10 cellular contexts compared by ENCODE assay signal in the genomic region with DNA sequence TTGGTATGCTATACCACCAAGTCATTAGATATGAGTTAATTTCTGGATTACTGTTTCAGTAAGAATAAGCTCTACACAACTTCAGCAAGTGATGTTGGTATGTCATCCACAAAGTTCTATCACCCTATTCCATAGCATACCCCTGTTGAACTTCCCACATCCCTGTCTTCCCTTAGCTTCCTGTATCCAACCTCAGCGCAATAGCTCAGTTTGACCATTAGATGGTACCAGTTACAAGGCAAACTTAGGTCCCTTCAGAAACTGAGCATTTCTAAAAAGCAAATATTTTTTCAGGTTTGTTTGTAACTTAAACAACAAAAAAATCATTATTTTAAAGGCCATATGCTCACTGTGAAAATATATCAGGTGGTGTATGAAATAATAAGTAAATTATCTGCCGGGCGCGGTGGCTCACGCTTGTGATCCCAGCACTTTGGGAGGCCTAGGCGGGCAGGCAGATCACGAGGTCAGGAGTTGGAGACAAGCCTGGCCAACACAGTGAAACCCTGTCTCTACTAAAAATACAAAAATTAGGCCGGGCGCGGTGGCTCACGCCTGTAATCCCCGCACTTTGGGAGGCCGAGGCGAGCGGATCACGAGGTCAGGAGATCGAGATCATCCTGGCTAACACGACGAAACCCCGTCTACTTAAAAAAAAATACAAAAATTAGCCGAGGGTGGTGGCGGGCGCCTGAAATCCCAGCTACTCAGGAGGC. TPM values are rescaled to one million over a fixed set of nuclear protein-coding genes. Genes with fewer than 3 reads are reported as not detected.
DNase-seq lines count a peak whose midpoint lies in the region; ATAC-seq and TF ChIP-seq lines count a peak whose summit lies in the region.
"Had no signal": no experiment of that assay in that cellular context is flagged by ENCODE, and none has a peak within 500 bp of the region (broad histone marks: within the 10 kb centered on the region; RNA-seq: fewer than 3 reads in every experiment).

No MANE protein-coding gene starts in this region.

- no peak overlapping the region for H3K4me3 ChIP-seq in ascending aorta
- no peak overlapping the region for H3K4me3 ChIP-seq in mesenchymal stem cell (ENCODE audit: insufficient read depth in 1 of 2, low read depth in 1 of 2, low read length in 2 of 2)
- no peak overlapping the region for H3K4me3 ChIP-seq in effector memory CD4-positive, alpha-beta T cell (ENCODE audit: insufficient read depth, low read depth, low read length, poor library complexity, severe bottlenecking)

- H3K27ac Mint-ChIP-seq in activated T-cell treated with anti-CD3 and anti-CD28 coated beads, Interleukin-2, amount 50 U/mL, for 24 hours: no peak overlapping the region

- H2BK5ac ChIP-seq in mesenchymal stem cell (ENCODE audit: low read depth, low read length, poor library complexity, severe bottlenecking): no peak overlapping the region

- H3K4me3 Mint-ChIP-seq in activated T-cell treated with anti-CD3 and anti-CD28 coated beads, Interleukin-2, amount 50 U/mL, for 24 hours: no peak overlapping the region

- intact Hi-C loops in ascending aorta (cut with DNase I) (loop anchor here (2.0 kb wide), 2 partner anchors 49 to 105 kb away; no protein-coding TSS in a partner anchor), Right ventricle myocardium superior (cut with DNase I) (no loop called here)

- TF ChIP-seq CTCF in ascending aorta (IDR thresholded peaks at IDR 0.05): peak; percentile 6 to 61 (median 51)

- H3K14ac ChIP-seq in mesenchymal stem cell (ENCODE audit: low read length in 2 of 2): no peak overlapping the region

- H3K23ac ChIP-seq in mesenchymal stem cell (ENCODE audit: low read length in 2 of 2): no peak overlapping the region

- WGBS in mesenchymal stem cell: 93% methylated on average over 23 of the region's 23 CpGs

- DNase-seq in G401 (ENCODE audit: low spot score) (peak; percentile 47), M059J (ENCODE audit: low read depth) (peak; percentile 57), ascending aorta (ENCODE audit: low spot score in 2 of 2) (no peak), mesenchymal stem cell (peak; percentile 49), Right ventricle myocardium superior (no peak)
- no peak for DNase-seq in activated T-cell treated with anti-CD3 and anti-CD28 coated beads, Interleukin-2, amount 50 U/mL, for 24 hours
- DNase-seq in effector memory CD4-positive, alpha-beta T cell: no peak

- no peaks in the 10 kb centered on the region for H3K27me3 ChIP-seq in ascending aorta
- peaks cover 0 to 3% of the 10 kb centered on the region in 2 experiments for H3K27me3 ChIP-seq in mesenchymal stem cell (ENCODE audit: control insufficient read depth in 1 of 2, insufficient read depth in 1 of 2, low read length in 2 of 2)
- no peaks in the 10 kb centered on the region for H3K27me3 ChIP-seq in effector memory CD4-positive, alpha-beta T cell (replicated peaks; ENCODE audit: control insufficient read depth, insufficient read depth, low read length, poor library complexity, severe bottlenecking)

- no peak overlapping the region for H3K4ac ChIP-seq in mesenchymal stem cell (ENCODE audit: low read depth in 1 of 2, low read length in 2 of 2)

- H3K36me3 Mint-ChIP-seq in activated T-cell treated with anti-CD3 and anti-CD28 coated beads, Interleukin-2, amount 50 U/mL, for 24 hours (ENCODE audit: low read depth): peaks cover 2% of the 10 kb centered on the region

- H3K4me2 ChIP-seq in mesenchymal stem cell (ENCODE audit: low read length, poor library complexity, severe bottlenecking): no peak overlapping the region

- H3K9me3 Mint-ChIP-seq in activated T-cell treated with anti-CD3 and anti-CD28 coated beads, Interleukin-2, amount 50 U/mL, for 24 hours: no peaks in the 10 kb centered on the region

- no peak overlapping the region for H2BK120ac ChIP-seq in mesenchymal stem cell (ENCODE audit: low read depth, low read length)

- no peak overlapping the region for H4K8ac ChIP-seq in mesenchymal stem cell (ENCODE audit: low read length)

- H2AK5ac ChIP-seq in mesenchymal stem cell (ENCODE audit: low read length, severe bottlenecking): no peak overlapping the region

- H2AFZ ChIP-seq in mesenchymal stem cell (ENCODE audit: low read depth, low read length): no peak overlapping the region

- H2BK15ac ChIP-seq in mesenchymal stem cell (ENCODE audit: low read depth, poor library complexity, severe bottlenecking): no peak overlapping the region

- H2BK12ac ChIP-seq in mesenchymal stem cell (ENCODE audit: low read length in 2 of 2): no peak overlapping the region

- H3K27ac ChIP-seq in ascending aorta (no peak overlapping the region), mesenchymal stem cell (ENCODE audit: low read length, poor library complexity, severe bottlenecking) (no peak overlapping the region)
- H3K27ac ChIP-seq in effector memory CD4-positive, alpha-beta T cell (ENCODE audit: insufficient read depth, low read length, poor library complexity, severe bottlenecking): no peak overlapping the region

- H3K18ac ChIP-seq in mesenchymal stem cell (ENCODE audit: low read depth in 1 of 2, low read length in 2 of 2): no peak overlapping the region

- no peak overlapping the region for H4K91ac ChIP-seq in mesenchymal stem cell (ENCODE audit: low read length)

- peaks cover 11% of the 10 kb centered on the region for H3K4me1 Mint-ChIP-seq in activated T-cell treated with anti-CD3 and anti-CD28 coated beads, Interleukin-2, amount 50 U/mL, for 24 hours (ENCODE audit: low read depth)

- H3K9ac ChIP-seq in mesenchymal stem cell (ENCODE audit: low read length): no peak overlapping the region

- no peaks in the 10 kb centered on the region for H3K27me3 Mint-ChIP-seq in activated T-cell treated with anti-CD3 and anti-CD28 coated beads, Interleukin-2, amount 50 U/mL, for 24 hours

- H3K4me1 ChIP-seq in ascending aorta (no peaks in the 10 kb centered on the region), mesenchymal stem cell (ENCODE audit: control insufficient read depth, insufficient read depth, low read depth, low read length) (peaks cover 8% of the 10 kb centered on the region)
- H3K4me1 ChIP-seq in effector memory CD4-positive, alpha-beta T cell (ENCODE audit: control insufficient read depth, insufficient read depth, low read length, poor library complexity, severe bottlenecking): peaks cover 4% of the 10 kb centered on the region

- H3K9me3 ChIP-seq in ascending aorta (no peaks in the 10 kb centered on the region), mesenchymal stem cell (ENCODE audit: control insufficient read depth, low read length) (no peaks in the 10 kb centered on the region)
- H3K9me3 ChIP-seq in effector memory CD4-positive, alpha-beta T cell (ENCODE audit: control insufficient read depth, low read length): no peaks in the 10 kb centered on the region
- H3K9me3 ChIP-seq: neutrophil had no signal

- no peaks in the 10 kb centered on the region for H3K79me1 ChIP-seq in mesenchymal stem cell (replicated peaks; ENCODE audit: low read length, poor library complexity, severe bottlenecking)

- H3K36me3 ChIP-seq in ascending aorta (no peaks in the 10 kb centered on the region), mesenchymal stem cell (ENCODE audit: control insufficient read depth in 1 of 2, insufficient read depth in 2 of 2, low read depth in 1 of 2, low read length in 2 of 2) (no peaks in the 10 kb centered on the region)
- no peaks in the 10 kb centered on the region for H3K36me3 ChIP-seq in effector memory CD4-positive, alpha-beta T cell (ENCODE audit: control insufficient read depth, insufficient read depth, low read length)
- H3K36me3 ChIP-seq: neutrophil had no signal

- in situ Hi-C loops in G401 (cut with HindIII; ENCODE audit: low sequenced_read_pairs): no loop called here

- ATAC-seq in HG03280 (IDR thresholded peaks at IDR 0.05; ENCODE audit: unreplicated experiment) (no peak), Right ventricle myocardium superior (ENCODE audit: poor library complexity) (no peak)

RNA-seq across cellular contexts. Expression of a gene that starts 8.8 kb away (rescaled TPM):
- not detected in 2 replicates for total RNA-seq in G401 (2014; rRNA removed; shearing (Covaris generic))
- not detected in 2 replicates for total RNA-seq in M059J (2014; rRNA removed; shearing (Covaris generic))
- total RNA-seq in ascending aorta (not detected), Right ventricle myocardium superior (10.3 TPM)
- polyA plus RNA-seq in mesenchymal stem cell (2013, experiment 1 of 2): not detected
- not detected for polyA plus RNA-seq in mesenchymal stem cell (2013, experiment 2 of 2)
- total RNA-seq: T-helper 1 cell treated with Interleukin-12 subunit alpha and Interleukin-12 subunit beta and Interleukin-4 antibody, amounts not matched to agents 30 ng/mL and 1 ng/mL, for 36 hours had no signal

RNA-seq across cellular contexts. Expression of a gene that starts 15.1 kb away (rescaled TPM):
- total RNA-seq in G401 (2014; rRNA removed; shearing (Covaris generic)): 2.2 and 3.6 TPM in 2 replicates
- 2.1 TPM in 2 replicates for total RNA-seq in M059J (2014; rRNA removed; shearing (Covaris generic))
- total RNA-seq in ascending aorta: 166 TPM
- polyA plus RNA-seq in mesenchymal stem cell (2013, experiment 1 of 2): 23.2 TPM
- polyA plus RNA-seq in mesenchymal stem cell (2013, experiment 2 of 2): 20.8 TPM
- 18.4 TPM for total RNA-seq in Right ventricle myocardium superior

RNA-seq across cellular contexts. Expression of a gene that starts 32.9 kb away (rescaled TPM):
- not detected in 2 replicates for total RNA-seq in G401 (2014; rRNA removed; shearing (Covaris generic))
- total RNA-seq in M059J (2014; rRNA removed; shearing (Covaris generic)): 0.05 TPM in 1 of 2 replicates, not detected in the other
- total RNA-seq in ascending aorta: not detected
- not detected for polyA plus RNA-seq in mesenchymal stem cell (2013, experiment 1 of 2)
- not detected for polyA plus RNA-seq in mesenchymal stem cell (2013, experiment 2 of 2)
- not detected for total RNA-seq in Right ventricle myocardium superior

Comparison
In these comparisons a context has a peak if more than half of its experiments do, and no peak if none do; other contexts are left out.
1. DNase-seq: peak in G401 (single experiment), M059J (single experiment) and mesenchymal stem cell (single experiment); none in ascending aorta (0 of 2), activated T-cell treated with anti-CD3 and anti-CD28 coated beads, Interleukin-2, amount 50 U/mL, for 24 hours (single experiment), Right ventricle myocardium superior (single experiment) and effector memory CD4-positive, alpha-beta T cell (0 of 3).
2. RNA of a gene that starts 8.8 kb away (total RNA-seq): 10.3 TPM in Right ventricle myocardium superior (single experiment); not detected in G401, not detected in M059J and not detected in ascending aorta (single experiment); every median in the first group is over 10 times any median in the second.